Comparison of ENCODE assay signal across 19 cellular contexts in the genomic region with DNA sequence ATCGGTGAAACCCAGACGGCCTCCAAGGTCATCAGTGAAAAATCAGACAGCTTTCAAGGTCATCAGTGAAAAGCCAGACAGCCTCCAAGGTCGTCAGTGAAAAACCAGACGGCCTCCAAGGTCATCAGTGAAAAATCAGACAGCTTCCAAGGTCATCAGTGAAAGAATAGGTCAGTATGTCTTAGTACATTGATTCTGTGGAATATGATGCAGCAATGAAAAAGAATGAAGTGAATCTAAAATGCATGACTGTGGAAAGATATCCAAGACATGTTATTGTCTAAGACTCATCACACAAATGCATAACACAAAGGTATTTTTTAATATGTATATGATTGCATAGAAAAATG.
A peak's percentile ranks its signal among the peaks of the same experiment; 100 is the strongest.
DNase-seq lines count a peak whose midpoint lies in the region; ATAC-seq and TF ChIP-seq lines count a peak whose summit lies in the region.
"Had no signal": no experiment of that assay in that cellular context is flagged by ENCODE, and none has a peak within 500 bp of the region (broad histone marks: within the 10 kb centered on the region; RNA-seq: fewer than 3 reads in every experiment).

No MANE protein-coding gene starts in this region.

- H3K36me3 ChIP-seq in HEK293 (ENCODE audit: control insufficient read depth in 2 of 2, insufficient read depth in 1 of 2, low read length in 2 of 2): no peaks in the 10 kb centered on the region
- H3K36me3 ChIP-seq in liver (ENCODE audit: control insufficient read depth in 4 of 4, insufficient read depth in 3 of 4, low read depth in 1 of 4, low read length in 3 of 4): peaks cover 0 to 2% (median 0%) of the 10 kb centered on the region in 4 donors
- H3K36me3 ChIP-seq in subcutaneous abdominal adipose tissue (ENCODE audit: control insufficient read depth in 5 of 5, insufficient read depth in 5 of 5, low read length in 5 of 5): no peaks in the 10 kb centered on the region
- H3K36me3 ChIP-seq: MG63 had no signal

- no peak overlapping the region for H3K27ac Mint-ChIP-seq in WTC11
- H3K27ac Mint-ChIP-seq in activated naive CD8-positive, alpha-beta T cell treated with anti-CD3 and anti-CD28 coated beads, Interleukin-2, amount 50 U/mL, for 24 hours: no peak overlapping the region
- H3K27ac Mint-ChIP-seq: B cell had no signal

- H3K27me3 ChIP-seq in liver (ENCODE audit: control insufficient read depth in 4 of 4, insufficient read depth in 4 of 4, low read length in 3 of 4): no peaks in the 10 kb centered on the region
- no peaks in the 10 kb centered on the region for H3K27me3 ChIP-seq in subcutaneous abdominal adipose tissue (ENCODE audit: control insufficient read depth in 5 of 5, insufficient read depth in 4 of 5, low read length in 5 of 5)
- H3K27me3 ChIP-seq: MG63 had no signal

- H3K27ac ChIP-seq in HEK293 (ENCODE audit: extremely low read depth, low read depth, low read length) (no peak overlapping the region), liver (ENCODE audit: low read depth in 1 of 2, low read length in 2 of 2) (no peak overlapping the region), subcutaneous abdominal adipose tissue (ENCODE audit: low read depth, low read length) (peak overlapping the region; percentile 71)
- H3K27ac ChIP-seq: SK-N-MC had no signal

- TF ChIP-seq RAD21 in liver (IDR thresholded peaks at IDR 0.05): no peak

- POLR2A ChIA-PET in HEK293 (lab: Yijun Ruan, JAX) (no interaction called here), WTC11 (lab: Charles Lee) (no interaction called here)

- no peak overlapping the region for H3K4me3 Mint-ChIP-seq in WTC11
- no peak overlapping the region for H3K4me3 Mint-ChIP-seq in activated naive CD8-positive, alpha-beta T cell treated with anti-CD3 and anti-CD28 coated beads, Interleukin-2, amount 50 U/mL, for 24 hours
- H3K4me3 Mint-ChIP-seq: B cell; CD4-positive, CD25-positive, alpha-beta regulatory T cell; GM23338 had no signal

- ATAC-seq in WTC11: no peak
- no peak for ATAC-seq in GM18520 (IDR thresholded peaks at IDR 0.05; ENCODE audit: unreplicated experiment)
- no peak for ATAC-seq in activated naive CD8-positive, alpha-beta T cell treated with anti-CD3 and anti-CD28 coated beads, Interleukin-2, amount 50 U/mL, for 24 hours
- ATAC-seq: GM23338, Panc1, Right ventricle myocardium inferior had no signal

- no peak for DNase-seq in WTC11 (ENCODE audit: low spot score)
- DNase-seq in activated naive CD8-positive, alpha-beta T cell treated with anti-CD3 and anti-CD28 coated beads, Interleukin-2, amount 50 U/mL, for 24 hours: no peak
- no peak for DNase-seq in NCI-H1436 treated with DMSO at 0.1 percent for 48 hours (lab: John Stamatoyannopoulos, UW)
- DNase-seq: CD4-positive, CD25-positive, alpha-beta regulatory T cell; Karpas-422; MG63; NCI-H1092; NCI-H2081 treated with DMSO at 0.1 percent for 48 hours; NCI-H2227 treated with DMSO at 0.1 percent for 48 hours; NCI-H524 had no signal

- H3K4me1 Mint-ChIP-seq in WTC11: peaks cover 32% of the 10 kb centered on the region
- H3K4me1 Mint-ChIP-seq in activated naive CD8-positive, alpha-beta T cell treated with anti-CD3 and anti-CD28 coated beads, Interleukin-2, amount 50 U/mL, for 24 hours: peaks cover 46% of the 10 kb centered on the region

- TF ChIP-seq CTCF in HEK293 (tag by site-specific recombination; IDR thresholded peaks at IDR 0.05) (no peak), WTC11 (IDR thresholded peaks at IDR 0.05) (no peak), liver (IDR thresholded peaks at IDR 0.05; ENCODE audit: low read depth, low read length, missing input control) (no peak)

- H3K9me3 Mint-ChIP-seq in WTC11: no peaks in the 10 kb centered on the region
- no peaks in the 10 kb centered on the region for H3K9me3 Mint-ChIP-seq in activated naive CD8-positive, alpha-beta T cell treated with anti-CD3 and anti-CD28 coated beads, Interleukin-2, amount 50 U/mL, for 24 hours
- H3K9me3 Mint-ChIP-seq: GM23338 had no signal

- H3K4me3 ChIP-seq in HEK293 (ENCODE audit: low read depth, low read length) (no peak overlapping the region), liver (ENCODE audit: low read depth in 1 of 3, low read length in 3 of 3) (no peak overlapping the region), subcutaneous abdominal adipose tissue (ENCODE audit: low read depth in 1 of 5, low read length in 5 of 5) (no peak overlapping the region)
- H3K4me3 ChIP-seq: GM23338, MG63, SK-N-MC had no signal

- WGBS in liver: 93% methylated on average over 4 of the region's 4 CpGs

- H3K27me3 Mint-ChIP-seq in WTC11 (ENCODE audit: low read depth): no peaks in the 10 kb centered on the region
- no peaks in the 10 kb centered on the region for H3K27me3 Mint-ChIP-seq in activated naive CD8-positive, alpha-beta T cell treated with anti-CD3 and anti-CD28 coated beads, Interleukin-2, amount 50 U/mL, for 24 hours
- H3K27me3 Mint-ChIP-seq: B cell; CD4-positive, CD25-positive, alpha-beta regulatory T cell had no signal

- H3K9me3 ChIP-seq in HEK293 (ENCODE audit: control insufficient read depth, insufficient read depth, low read depth, low read length) (no peaks in the 10 kb centered on the region), liver (ENCODE audit: control insufficient read depth in 4 of 4, low read length in 3 of 4) (no peaks in the 10 kb centered on the region), subcutaneous abdominal adipose tissue (ENCODE audit: control insufficient read depth in 5 of 5, low read length in 5 of 5) (no peaks in the 10 kb centered on the region)
- H3K9me3 ChIP-seq: MG63 had no signal

- CTCF ChIA-PET in HEK293 (lab: Yijun Ruan, JAX) (no interaction called here), WTC11 (lab: Charles Lee) (interaction anchor here (1.6 kb wide), 1 partner anchor 180 kb away, joined by 3 read pairs; no protein-coding TSS in a partner anchor)

- no peak overlapping the region for H3K9ac ChIP-seq in liver (ENCODE audit: low read depth in 1 of 2, low read length in 2 of 2)
- H3K9ac ChIP-seq in subcutaneous abdominal adipose tissue (ENCODE audit: low read length in 5 of 5): no peak overlapping the region

- H3K36me3 Mint-ChIP-seq in WTC11: peaks cover 11% of the 10 kb centered on the region
- H3K36me3 Mint-ChIP-seq in activated naive CD8-positive, alpha-beta T cell treated with anti-CD3 and anti-CD28 coated beads, Interleukin-2, amount 50 U/mL, for 24 hours (ENCODE audit: low read depth): no peaks in the 10 kb centered on the region

- H3K4me1 ChIP-seq in HEK293 (ENCODE audit: control insufficient read depth, insufficient read depth, low read length): no peaks in the 10 kb centered on the region
- peaks cover 11 to 26% (median 18%) of the 10 kb centered on the region in 4 donors for H3K4me1 ChIP-seq in liver (ENCODE audit: control insufficient read depth in 4 of 4, insufficient read depth in 4 of 4, low read length in 3 of 4)
- H3K4me1 ChIP-seq in subcutaneous abdominal adipose tissue (ENCODE audit: control insufficient read depth in 5 of 5, insufficient read depth in 5 of 5, low read length in 5 of 5): peaks cover 22 to 81% (median 66%) of the 10 kb centered on the region in 5 donors

TF ChIP-seq in HEK293, 187 proteins besides CTCF, POLR2A, EP300 and RAD21:
- TF ChIP-seq ZNF146 (tag by site-specific recombination; IDR thresholded peaks at IDR 0.05) (peak; percentile 52; the same call in 1 of the 2 replicates), ZBTB20 (tag by site-specific recombination; IDR thresholded peaks at IDR 0.05) (no peak)

TF ChIP-seq in WTC11, 78 proteins besides CTCF, POLR2A, EP300 and RAD21:
- TF ChIP-seq RELA (CRISPR knock-in tag; IDR thresholded peaks at IDR 0.05; ENCODE audit: borderline replicate concordance): no peak
- 0 out of 2 replicates have a peak, but pooled peaks have one; percentile 11 for TF ChIP-seq ESRRA (CRISPR knock-in tag; IDR thresholded peaks at IDR 0.05; ENCODE audit: borderline replicate concordance)

TF ChIP-seq in liver, 16 proteins besides CTCF, POLR2A, EP300 and RAD21:
- no peak for TF ChIP-seq HNF4G (IDR thresholded peaks at IDR 0.05)
- no peak for TF ChIP-seq FOXA1 (IDR thresholded peaks at IDR 0.05)
- TF ChIP-seq NR2F2 (IDR thresholded peaks at IDR 0.05): peak; percentile 4
